In genomic region chr5:139472410-139473030, GRCh38 we compare ENCODE assay signal across 11 cellular contexts. TPM values are rescaled to one million over a fixed set of nuclear protein-coding genes. Genes with fewer than 3 reads are reported as not detected.
DNase-seq lines count a peak whose midpoint lies in the region; ATAC-seq, FAIRE-seq and TF ChIP-seq lines count a peak whose summit lies in the region.
"Had no signal": no experiment of that assay in that cellular context is flagged by ENCODE, and none has a peak within 500 bp of the region (broad histone marks: within the 10 kb centered on the region; RNA-seq: fewer than 3 reads in every experiment).

No MANE protein-coding gene starts in this region.

- H3K9me3 ChIP-seq in cardiac muscle cell (ENCODE audit: low read depth) (no peaks in the 10 kb centered on the region), left lung (no peaks in the 10 kb centered on the region), tibial nerve (no peaks in the 10 kb centered on the region)

- H3K4me3 ChIP-seq in cardiac muscle cell (no peak overlapping the region), left lung (no peak overlapping the region), tibial nerve (no peak overlapping the region)

- peak overlapping the region; percentile 66 for H3K27ac ChIP-seq in cardiac muscle cell
- peak overlapping the region; percentile 56 to 70 for H3K27ac ChIP-seq in left lung
- peak overlapping the region in 3 of 4 donors; percentile 19 to 67 (median 67) for H3K27ac ChIP-seq in tibial nerve

- intact Hi-C loops in Right ventricle myocardium superior (cut with DNase I): no loop called here
- intact Hi-C loops in activated T-helper 1 cell treated with anti-CD3 and anti-CD28 coated beads, Interleukin-12 subunit alpha, Interleukin-12 subunit beta, Interleukin-2, Interleukin-4 antibody, amounts not matched to agents 30 ng/mL and 10 ng/mL and 1 ng/mL, durations not matched to agents 14 hours and 24 hours and 36 hours (cut with micrococcal nuclease): no loop called here
- intact Hi-C loops in left lung (cut with DNase I): no loop called here

- ATAC-seq in Right ventricle myocardium superior (ENCODE audit: poor library complexity) (no peak), left lung (no peak)
- no peak for ATAC-seq in activated CD4-positive, CD25-positive, alpha-beta regulatory T cell treated with anti-CD3 and anti-CD28 coated beads, Interleukin-2, amount 50 U/mL, for 24 hours
- ATAC-seq: PC-3 had no signal

- peak overlapping the region; percentile 45 for H3K4me3 Mint-ChIP-seq in activated T-helper 1 cell treated with anti-CD3 and anti-CD28 coated beads, Interleukin-12 subunit alpha, Interleukin-12 subunit beta, Interleukin-2, Interleukin-4 antibody, amounts not matched to agents 30 ng/mL and 10 ng/mL and 1 ng/mL, durations not matched to agents 14 hours and 24 hours and 36 hours

- peak overlapping the region; percentile 90 for H3K27ac Mint-ChIP-seq in activated T-helper 1 cell treated with anti-CD3 and anti-CD28 coated beads, Interleukin-12 subunit alpha, Interleukin-12 subunit beta, Interleukin-2, Interleukin-4 antibody, amounts not matched to agents 30 ng/mL and 10 ng/mL and 1 ng/mL, durations not matched to agents 14 hours and 24 hours and 36 hours

- no peak for TF ChIP-seq POLR2A in tibial nerve (IDR thresholded peaks at IDR 0.05)

- WGBS in tibial nerve, 2 donors: 82 to 85% methylated on average over 15 of the region's 15 CpGs

- H3K27me3 Mint-ChIP-seq in activated T-helper 1 cell treated with anti-CD3 and anti-CD28 coated beads, Interleukin-12 subunit alpha, Interleukin-12 subunit beta, Interleukin-2, Interleukin-4 antibody, amounts not matched to agents 30 ng/mL and 10 ng/mL and 1 ng/mL, durations not matched to agents 14 hours and 24 hours and 36 hours (ENCODE audit: insufficient read depth): no peaks in the 10 kb centered on the region

- no peaks in the 10 kb centered on the region for H3K27me3 ChIP-seq in cardiac muscle cell
- no peaks in the 10 kb centered on the region for H3K27me3 ChIP-seq in left lung
- no peaks in the 10 kb centered on the region for H3K27me3 ChIP-seq in tibial nerve

- H3K36me3 Mint-ChIP-seq in activated T-helper 1 cell treated with anti-CD3 and anti-CD28 coated beads, Interleukin-12 subunit alpha, Interleukin-12 subunit beta, Interleukin-2, Interleukin-4 antibody, amounts not matched to agents 30 ng/mL and 10 ng/mL and 1 ng/mL, durations not matched to agents 14 hours and 24 hours and 36 hours (ENCODE audit: low read depth): peaks cover 22% of the 10 kb centered on the region

- no peak for DNase-seq in cardiac muscle cell (ENCODE audit: low read depth in 1 of 2, low spot score in 1 of 2)
- no peak for DNase-seq in Right ventricle myocardium superior
- DNase-seq in activated T-helper 1 cell treated with anti-CD3 and anti-CD28 coated beads, Interleukin-12 subunit alpha, Interleukin-12 subunit beta, Interleukin-2, Interleukin-4 antibody, amounts not matched to agents 30 ng/mL and 10 ng/mL and 1 ng/mL, durations not matched to agents 14 hours and 24 hours and 36 hours (ENCODE audit: low spot score): no peak
- no peak for DNase-seq in left lung
- no peak for DNase-seq in tibial nerve (ENCODE audit: low spot score in 2 of 2)
- DNase-seq in RCC 7860 (ENCODE audit: low spot score): no peak
- DNase-seq in NCI-H1092 treated with DMSO at 0.1 percent for 48 hours (lab: John Stamatoyannopoulos, UW): no peak
- DNase-seq: KBM-7, NCI-H2171, PC-3 had no signal

- H3K4me1 ChIP-seq in cardiac muscle cell (ENCODE audit: low read depth) (peaks cover 28% of the 10 kb centered on the region), left lung (peaks cover 15 to 92% of the 10 kb centered on the region in 2 donors), tibial nerve (peaks cover 0 to 24% (median 13%) of the 10 kb centered on the region in 4 donors)

- H3K36me3 ChIP-seq in cardiac muscle cell (no peaks in the 10 kb centered on the region), left lung (peaks cover 0 to 26% of the 10 kb centered on the region in 2 donors), tibial nerve (peaks cover 0 to 25% (median 0%) of the 10 kb centered on the region in 3 donors)

- TF ChIP-seq EP300 in tibial nerve (IDR thresholded peaks at IDR 0.05): no peak

- FAIRE-seq in RCC 7860 (lab: Jason Lieb, UNC): no peak

- no peaks in the 10 kb centered on the region for H3K9me3 Mint-ChIP-seq in activated T-helper 1 cell treated with anti-CD3 and anti-CD28 coated beads, Interleukin-12 subunit alpha, Interleukin-12 subunit beta, Interleukin-2, Interleukin-4 antibody, amounts not matched to agents 30 ng/mL and 10 ng/mL and 1 ng/mL, durations not matched to agents 14 hours and 24 hours and 36 hours

- TF ChIP-seq CTCF in cardiac muscle cell (IDR thresholded peaks at IDR 0.05; ENCODE audit: low read depth, low read length) (no peak), left lung (IDR thresholded peaks at IDR 0.05) (no peak), tibial nerve (IDR thresholded peaks at IDR 0.05) (no peak)

- H3K4me1 Mint-ChIP-seq in activated T-helper 1 cell treated with anti-CD3 and anti-CD28 coated beads, Interleukin-12 subunit alpha, Interleukin-12 subunit beta, Interleukin-2, Interleukin-4 antibody, amounts not matched to agents 30 ng/mL and 10 ng/mL and 1 ng/mL, durations not matched to agents 14 hours and 24 hours and 36 hours (ENCODE audit: low read depth): peaks cover 91% of the 10 kb centered on the region

RNA-seq across cellular contexts. Expression of gene SMIM33, which starts 1.7 kb away (rescaled TPM):
- total RNA-seq in cardiac muscle cell: not detected in 2 replicates
- polyA plus RNA-seq in cardiac muscle cell: 0.10 TPM in 1 of 2 replicates, not detected in the other
- total RNA-seq in Right ventricle myocardium superior: not detected
- 0.29 and 0.39 TPM in 2 replicates for total RNA-seq in activated T-helper 1 cell treated with anti-CD3 and anti-CD28 coated beads, Interleukin-12 subunit alpha, Interleukin-12 subunit beta, Interleukin-2, Interleukin-4 antibody, amounts not matched to agents 30 ng/mL and 10 ng/mL and 1 ng/mL, durations not matched to agents 14 hours and 24 hours and 36 hours
- not detected for total RNA-seq in left lung
- total RNA-seq in tibial nerve: not detected
- total RNA-seq: PC-3 had no signal

RNA-seq across cellular contexts. Expression of gene ECSCR, which starts 10.0 kb away (rescaled TPM):
- total RNA-seq in cardiac muscle cell (not detected in 2 replicates), Right ventricle myocardium superior (18.0 TPM), left lung (10 to 100 TPM; 25.4 to 48.9 TPM), tibial nerve (10 to 100 TPM; 12.8 to 41.0 (median 25.9) TPM)
- polyA plus RNA-seq in cardiac muscle cell: 0.97 and 1.5 TPM in 2 replicates
- total RNA-seq in activated T-helper 1 cell treated with anti-CD3 and anti-CD28 coated beads, Interleukin-12 subunit alpha, Interleukin-12 subunit beta, Interleukin-2, Interleukin-4 antibody, amounts not matched to agents 30 ng/mL and 10 ng/mL and 1 ng/mL, durations not matched to agents 14 hours and 24 hours and 36 hours: 1.3 and 1.4 TPM in 2 replicates

RNA-seq across cellular contexts. Expression of gene STING1, which starts 10.0 kb away (rescaled TPM):
- total RNA-seq in cardiac muscle cell: 58.1 and 79.2 TPM in 2 replicates
- 59.9 and 69.0 TPM in 2 replicates for polyA plus RNA-seq in cardiac muscle cell
- 39.0 TPM for total RNA-seq in Right ventricle myocardium superior
- 213 and 226 TPM in 2 replicates for total RNA-seq in activated T-helper 1 cell treated with anti-CD3 and anti-CD28 coated beads, Interleukin-12 subunit alpha, Interleukin-12 subunit beta, Interleukin-2, Interleukin-4 antibody, amounts not matched to agents 30 ng/mL and 10 ng/mL and 1 ng/mL, durations not matched to agents 14 hours and 24 hours and 36 hours
- 100 to 1,000 TPM in 1 of 2 donors, 10 to 100 TPM in 1; 100.0 to 105 TPM for total RNA-seq in left lung
- total RNA-seq in tibial nerve: 100 to 1,000 TPM in 1 of 4 donors, 10 to 100 TPM in 3; 48.1 to 102 (median 73.1) TPM

RNA-seq across cellular contexts. Expression of gene DNAJC18, which starts 33.2 kb away (rescaled TPM):
- 10.0 and 10.1 TPM in 2 replicates for total RNA-seq in cardiac muscle cell
- polyA plus RNA-seq in cardiac muscle cell: 17.4 and 37.2 TPM in 2 replicates
- 11.5 TPM for total RNA-seq in Right ventricle myocardium superior
- total RNA-seq in activated T-helper 1 cell treated with anti-CD3 and anti-CD28 coated beads, Interleukin-12 subunit alpha, Interleukin-12 subunit beta, Interleukin-2, Interleukin-4 antibody, amounts not matched to agents 30 ng/mL and 10 ng/mL and 1 ng/mL, durations not matched to agents 14 hours and 24 hours and 36 hours: 30.0 and 36.3 TPM in 2 replicates
- 10 to 100 TPM; 10.0 to 13.2 TPM for total RNA-seq in left lung
- total RNA-seq in tibial nerve: 10 to 100 TPM in 3 of 4 donors, 1 to 10 TPM in 1; 9.2 to 11.4 (median 10.7) TPM
